In genomic region chr22:36528336-36528735, GRCh38 we compare ENCODE assay signal across 8 cellular contexts.
DNase-seq lines count a peak whose midpoint lies in the region; ATAC-seq lines count a peak whose summit lies in the region.

No MANE protein-coding gene starts in this region.

- H3K27me3 Mint-ChIP-seq in activated naive CD8-positive, alpha-beta T cell = no peaks in the 10 kb centered on the region

- DNase-seq in stimulated activated CD4-positive, alpha-beta T cell treated with anti-CD3 and anti-CD28 coated beads, Interleukin-2, amount 100 ng/mL, for 24 hours = peak; percentile 18 to 38
- DNase-seq in stimulated activated CD4-positive, alpha-beta T cell treated with anti-CD3 and anti-CD28 coated beads, Interleukin-12 subunit alpha, Interleukin-12 subunit beta, amount 100 ng/mL, for 4 hours = no peak
- no peak for DNase-seq in stimulated activated effector memory CD8-positive, alpha-beta T cell treated with anti-CD3 and anti-CD28 coated beads, Interleukin-12 subunit alpha, Interleukin-12 subunit beta, amount 100 ng/mL, for 72 hours (ENCODE audit: low spot score in 2 of 2)
- no peak for DNase-seq in iPS-NIHi11 (ENCODE audit: low spot score)
- DNase-seq in NCI-H1105 treated with DMSO at 0.1 percent for 48 hours (lab: John Stamatoyannopoulos, UW) = no peak
- no peak for DNase-seq in foreskin melanocyte

- H3K36me3 Mint-ChIP-seq in activated naive CD8-positive, alpha-beta T cell = peaks cover 12% of the 10 kb centered on the region
- H3K36me3 Mint-ChIP-seq in stimulated activated effector memory CD8-positive, alpha-beta T cell treated with anti-CD3 and anti-CD28 coated beads, Interleukin-12 subunit alpha, Interleukin-12 subunit beta, amount 100 ng/mL, for 72 hours = peaks cover 69% of the 10 kb centered on the region

- peaks cover 21% of the 10 kb centered on the region for H3K4me1 Mint-ChIP-seq in activated naive CD8-positive, alpha-beta T cell (ENCODE audit: low read depth)
- H3K4me1 Mint-ChIP-seq in stimulated activated effector memory CD8-positive, alpha-beta T cell treated with anti-CD3 and anti-CD28 coated beads, Interleukin-12 subunit alpha, Interleukin-12 subunit beta, amount 100 ng/mL, for 72 hours = peaks cover 20% of the 10 kb centered on the region

- peak overlapping the region; percentile 94 for H3K4me3 ChIP-seq in iPS-18a (ENCODE audit: low read length)

- no peaks in the 10 kb centered on the region for H3K9me3 Mint-ChIP-seq in activated naive CD8-positive, alpha-beta T cell (ENCODE audit: low read depth)
- no peaks in the 10 kb centered on the region for H3K9me3 Mint-ChIP-seq in stimulated activated effector memory CD8-positive, alpha-beta T cell treated with anti-CD3 and anti-CD28 coated beads, Interleukin-12 subunit alpha, Interleukin-12 subunit beta, amount 100 ng/mL, for 72 hours

- peak overlapping the region; percentile 94 for H3K9ac ChIP-seq in iPS-18a (ENCODE audit: low read length)

- H3K4me1 ChIP-seq in iPS-18a (ENCODE audit: control insufficient read depth, low read depth, low read length) = peaks cover 8% of the 10 kb centered on the region

- H3K4me3 Mint-ChIP-seq in activated naive CD8-positive, alpha-beta T cell = peak overlapping the region; percentile 95
- H3K4me3 Mint-ChIP-seq in stimulated activated effector memory CD8-positive, alpha-beta T cell treated with anti-CD3 and anti-CD28 coated beads, Interleukin-12 subunit alpha, Interleukin-12 subunit beta, amount 100 ng/mL, for 72 hours = peak overlapping the region; percentile 88

- H3K27me3 ChIP-seq in iPS-18a (ENCODE audit: control insufficient read depth, insufficient read depth, low read length) = no peaks in the 10 kb centered on the region

- no peaks in the 10 kb centered on the region for H3K9me3 ChIP-seq in iPS-18a (ENCODE audit: control insufficient read depth, low read depth, low read length)

- peak overlapping the region; percentile 47 for H3K27ac ChIP-seq in iPS-18a (ENCODE audit: low read length)

- no peak for ATAC-seq in stimulated activated effector memory CD8-positive, alpha-beta T cell treated with anti-CD3 and anti-CD28 coated beads, Interleukin-12 subunit alpha, Interleukin-12 subunit beta, amount 100 ng/mL, for 72 hours

- peak overlapping the region; percentile 98 for H3K27ac Mint-ChIP-seq in activated naive CD8-positive, alpha-beta T cell
- peak overlapping the region; percentile 97 for H3K27ac Mint-ChIP-seq in stimulated activated effector memory CD8-positive, alpha-beta T cell treated with anti-CD3 and anti-CD28 coated beads, Interleukin-12 subunit alpha, Interleukin-12 subunit beta, amount 100 ng/mL, for 72 hours

- peaks cover 36% of the 10 kb centered on the region for H3K36me3 ChIP-seq in iPS-18a (ENCODE audit: control insufficient read depth, low read depth, low read length)

Comparison
In these comparisons a context has a peak if more than half of its experiments do, and no peak if none do; other contexts are left out.
1. DNase-seq: peak in stimulated activated CD4-positive, alpha-beta T cell treated with anti-CD3 and anti-CD28 coated beads, Interleukin-2, amount 100 ng/mL, for 24 hours (2 of 2); none in stimulated activated CD4-positive, alpha-beta T cell treated with anti-CD3 and anti-CD28 coated beads, Interleukin-12 subunit alpha, Interleukin-12 subunit beta, amount 100 ng/mL, for 4 hours (single experiment), stimulated activated effector memory CD8-positive, alpha-beta T cell treated with anti-CD3 and anti-CD28 coated beads, Interleukin-12 subunit alpha, Interleukin-12 subunit beta, amount 100 ng/mL, for 72 hours (0 of 2), iPS-NIHi11 (single experiment), NCI-H1105 treated with DMSO at 0.1 percent for 48 hours (single experiment) and foreskin melanocyte (single experiment).